ENCODE assay signal across 10 cellular contexts in the genomic region with DNA sequence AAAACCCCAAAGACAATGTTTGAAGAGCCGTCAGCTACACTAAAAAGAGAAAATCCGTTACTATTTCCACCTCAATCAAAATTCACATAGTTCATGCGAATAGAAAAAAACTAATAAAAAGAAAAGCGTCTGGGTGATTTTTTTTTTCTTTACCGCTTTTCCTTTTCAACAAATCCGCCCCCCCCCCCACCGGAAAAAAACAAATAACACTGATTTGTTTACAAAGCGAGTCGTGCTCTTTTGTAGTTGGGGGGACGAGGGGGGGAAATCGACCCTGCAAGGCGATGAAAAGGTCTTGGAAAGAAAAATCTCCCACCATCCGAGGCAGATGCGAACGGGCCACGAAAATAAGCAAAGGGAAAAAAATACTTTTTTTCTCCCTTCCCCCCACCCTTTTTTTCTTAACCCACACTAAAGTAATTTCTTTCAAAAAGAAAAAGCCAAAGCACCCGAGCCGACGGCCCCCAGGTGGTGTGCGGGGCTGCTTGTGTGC. TPM values are rescaled to one million over a fixed set of nuclear protein-coding genes. Genes with fewer than 3 reads are reported as not detected.
DNase-seq lines count a peak whose midpoint lies in the region; ATAC-seq, FAIRE-seq and TF ChIP-seq lines count a peak whose summit lies in the region.
"Had no signal": no experiment of that assay in that cellular context is flagged by ENCODE, and none has a peak within 500 bp of the region (broad histone marks: within the 10 kb centered on the region; RNA-seq: fewer than 3 reads in every experiment).

No MANE protein-coding gene starts in this region.

- H3K36me3 Mint-ChIP-seq in T-helper 2 cell treated with Interferon-gamma antibody and Interleukin-4, amounts not matched to agents 5 μg/mL and 100 μg/mL, for 36 hours (ENCODE audit: low read depth) = no peaks in the 10 kb centered on the region
- peaks cover 2% of the 10 kb centered on the region for H3K36me3 Mint-ChIP-seq in activated naive CD8-positive, alpha-beta T cell treated with anti-CD3 and anti-CD28 coated beads, Interleukin-2, amount 10 ng/mL, durations not matched to agents 7 days and 5 days

- TF ChIP-seq CTCF in keratinocyte (optimal IDR thresholded peaks at IDR 0.05 in 1 of 3, IDR thresholded peaks at IDR 0.05 in 1 of 3, conservative IDR thresholded peaks at IDR 0.05 in 1 of 3; ENCODE audit: extremely low read depth in 1 of 3, insufficient read depth in 2 of 3, low read length in 3 of 3) = no peak

- H3K27ac Mint-ChIP-seq in T-helper 2 cell treated with Interferon-gamma antibody and Interleukin-4, amounts not matched to agents 5 μg/mL and 100 μg/mL, for 36 hours = no peak overlapping the region
- no peak overlapping the region for H3K27ac Mint-ChIP-seq in activated naive CD8-positive, alpha-beta T cell treated with anti-CD3 and anti-CD28 coated beads, Interleukin-2, amount 10 ng/mL, durations not matched to agents 7 days and 5 days

- POLR2A ChIA-PET in activated naive CD8-positive, alpha-beta T cell treated with anti-CD3 and anti-CD28 coated beads, Interleukin-2, amount 10 ng/mL, durations not matched to agents 7 days and 5 days (lab: Charles Lee) = no interaction called here

- dilution Hi-C loops in keratinocyte (cut with MboI; ENCODE audit: extremely low pct_ligation_motif_present, low sequenced_read_pairs) = no loop called here

- H3K79me2 ChIP-seq in keratinocyte (ENCODE audit: control insufficient read depth, insufficient read depth, low read length) = no peaks in the 10 kb centered on the region

- peak overlapping the region; percentile 71 for H3K4me3 Mint-ChIP-seq in T-helper 2 cell treated with Interferon-gamma antibody and Interleukin-4, amounts not matched to agents 5 μg/mL and 100 μg/mL, for 36 hours
- H3K4me3 Mint-ChIP-seq in activated naive CD8-positive, alpha-beta T cell treated with anti-CD3 and anti-CD28 coated beads, Interleukin-2, amount 10 ng/mL, durations not matched to agents 7 days and 5 days = peak overlapping the region; percentile 73

- H3K9me3 Mint-ChIP-seq in T-helper 2 cell treated with Interferon-gamma antibody and Interleukin-4, amounts not matched to agents 5 μg/mL and 100 μg/mL, for 36 hours = no peaks in the 10 kb centered on the region
- H3K9me3 Mint-ChIP-seq in activated naive CD8-positive, alpha-beta T cell treated with anti-CD3 and anti-CD28 coated beads, Interleukin-2, amount 10 ng/mL, durations not matched to agents 7 days and 5 days = no peaks in the 10 kb centered on the region

- peak overlapping the region; percentile 36 to 82 (median 73) for H3K4me3 ChIP-seq in keratinocyte (ENCODE audit: control insufficient read depth in 2 of 3, extremely low read depth in 1 of 3, insufficient read depth in 2 of 3, low read depth in 1 of 3, low read length in 3 of 3)

- peaks cover 8% of the 10 kb centered on the region for H3K4me1 Mint-ChIP-seq in T-helper 2 cell treated with Interferon-gamma antibody and Interleukin-4, amounts not matched to agents 5 μg/mL and 100 μg/mL, for 36 hours (ENCODE audit: low read depth)
- peaks cover 10% of the 10 kb centered on the region for H3K4me1 Mint-ChIP-seq in activated naive CD8-positive, alpha-beta T cell treated with anti-CD3 and anti-CD28 coated beads, Interleukin-2, amount 10 ng/mL, durations not matched to agents 7 days and 5 days

- peaks cover 41% of the 10 kb centered on the region for H3K27me3 ChIP-seq in keratinocyte (ENCODE audit: control insufficient read depth, extremely low read depth, insufficient read depth, low read length)

- H4K20me1 ChIP-seq in keratinocyte (ENCODE audit: control insufficient read depth, extremely low read depth, insufficient read depth, low read length) = no peaks in the 10 kb centered on the region

- H3K9me1 ChIP-seq in keratinocyte (ENCODE audit: control insufficient read depth, extremely low read depth, insufficient read depth, low read length) = no peaks in the 10 kb centered on the region

- H3K4me2 ChIP-seq in keratinocyte (ENCODE audit: control insufficient read depth, extremely low read depth, insufficient read depth, low read depth, low read length) = peak overlapping the region; percentile 95

- no peaks in the 10 kb centered on the region for H3K36me3 ChIP-seq in keratinocyte (ENCODE audit: control insufficient read depth in 2 of 2, extremely low read depth in 1 of 2, insufficient read depth in 2 of 2, low read length in 2 of 2)
- H3K36me3 ChIP-seq: neutrophil had no signal

- H3K9ac ChIP-seq in keratinocyte (ENCODE audit: control insufficient read depth, extremely low read depth, insufficient read depth, low read length) = peak overlapping the region; percentile 28

- DNase-seq in T-helper 2 cell treated with Interferon-gamma antibody and Interleukin-4, amounts not matched to agents 5 μg/mL and 100 μg/mL, for 36 hours (ENCODE audit: low spot score) = no peak
- DNase-seq in T-helper 2 cell (no peak), keratinocyte (ENCODE audit: low read depth, low spot score) (no peak), substantia nigra (lab: John Stamatoyannopoulos, UW) (no peak), OCI-M2 (lab: John Stamatoyannopoulos, UW; ENCODE audit: unreplicated experiment) (no peak), SKM-1 (lab: John Stamatoyannopoulos, UW; ENCODE audit: unreplicated experiment) (no peak)
- DNase-seq in activated naive CD8-positive, alpha-beta T cell treated with anti-CD3 and anti-CD28 coated beads, Interleukin-2, amount 10 ng/mL, durations not matched to agents 7 days and 5 days = no peak

- H3K27ac ChIP-seq in keratinocyte (ENCODE audit: control insufficient read depth, insufficient read depth, low read length) = no peak overlapping the region
- peak overlapping the region; percentile 88 for H3K27ac ChIP-seq in substantia nigra (ENCODE audit: low read depth, low read length, poor library complexity, severe bottlenecking)
- H3K27ac ChIP-seq: C4-2B, neutrophil had no signal

- FAIRE-seq in keratinocyte (lab: Jason Lieb, UNC) = no peak

- no peaks in the 10 kb centered on the region for H3K9me3 ChIP-seq in keratinocyte (ENCODE audit: control insufficient read depth, low read depth, low read length)
- H3K9me3 ChIP-seq: neutrophil had no signal

- H2AFZ ChIP-seq in keratinocyte (ENCODE audit: control insufficient read depth, low read length) = no peak overlapping the region

- ATAC-seq in activated naive CD8-positive, alpha-beta T cell treated with anti-CD3 and anti-CD28 coated beads, Interleukin-2, amount 10 ng/mL, durations not matched to agents 7 days and 5 days (ENCODE audit: low read depth) = no peak
- no peak for ATAC-seq in GM18858 (IDR thresholded peaks at IDR 0.05; ENCODE audit: unreplicated experiment)

- peaks cover 12% of the 10 kb centered on the region for H3K4me1 ChIP-seq in keratinocyte (ENCODE audit: control insufficient read depth, extremely low read depth, insufficient read depth, low read length)

- H3K27me3 Mint-ChIP-seq in T-helper 2 cell treated with Interferon-gamma antibody and Interleukin-4, amounts not matched to agents 5 μg/mL and 100 μg/mL, for 36 hours (ENCODE audit: low read depth) = peaks cover 73% of the 10 kb centered on the region
- H3K27me3 Mint-ChIP-seq in activated naive CD8-positive, alpha-beta T cell treated with anti-CD3 and anti-CD28 coated beads, Interleukin-2, amount 10 ng/mL, durations not matched to agents 7 days and 5 days = peaks cover 64% of the 10 kb centered on the region

RNA-seq across cellular contexts. Expression of gene ZNF521, which starts 0.6 kb away (rescaled TPM):
- total RNA-seq in activated naive CD8-positive, alpha-beta T cell treated with anti-CD3 and anti-CD28 coated beads, Interleukin-2, amount 10 ng/mL, durations not matched to agents 7 days and 5 days = not detected
- polyA plus RNA-seq in keratinocyte = 0.02 to 0.09 TPM (median 0.07 TPM) in 3 replicates
- polyA plus RNA-seq in keratinocyte (2011; ENCODE audit: low read depth) = not detected
- 0.01 and 0.18 TPM in 2 replicates for polyA plus RNA-seq in keratinocyte (2011; cell fraction: cytosol; rRNA removed)
- polyA plus RNA-seq in keratinocyte (2011; cell fraction: nucleus; rRNA removed) = 0.04 TPM in 2 replicates
- polyA plus RNA-seq in keratinocyte (2012; ENCODE audit: low replicate concordance) = not detected in 2 replicates
- 1.5 to 1.8 TPM in 2 of 3 replicates, not detected in the other for polyA minus RNA-seq in keratinocyte
- polyA minus RNA-seq in keratinocyte (2011; cell fraction: cytosol; rRNA and poly(A)+ RNA removed) = not detected
- 0.39 and 0.42 TPM in 2 replicates for polyA minus RNA-seq in keratinocyte (2011; cell fraction: nucleus; rRNA and poly(A)+ RNA removed)
